Comparison of ENCODE assay signal across 19 cellular contexts in the genomic region with DNA sequence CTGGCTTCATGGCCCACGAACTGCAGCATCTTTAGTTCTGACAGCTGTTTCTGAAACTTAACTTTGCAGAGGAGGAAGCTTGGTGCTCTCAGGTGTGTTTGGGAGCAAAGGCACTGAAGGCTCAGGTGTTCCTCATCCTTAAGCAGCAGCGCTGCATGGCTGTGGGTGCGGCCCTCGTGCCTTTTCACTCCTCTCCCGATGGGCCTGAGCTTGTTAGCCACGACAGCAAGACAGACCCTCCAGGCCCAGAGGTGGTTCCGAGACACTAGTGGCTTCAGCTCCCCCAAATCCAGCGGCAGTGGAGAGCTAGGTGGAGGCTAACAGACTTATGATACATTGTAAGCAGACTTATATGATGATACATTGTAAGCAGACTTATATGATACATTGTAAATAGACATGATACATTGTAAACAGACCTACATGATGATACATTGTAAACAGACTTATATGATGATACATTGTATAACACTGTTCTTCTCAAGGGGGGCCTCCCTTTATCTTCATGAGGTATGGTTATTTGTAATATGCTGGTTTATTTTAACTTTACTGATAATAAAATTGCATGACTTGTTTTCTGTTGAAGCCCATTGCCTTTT.
"Had no signal": no experiment of that assay in that cellular context is flagged by ENCODE, and none has a peak within 500 bp of the region (broad histone marks: within the 10 kb centered on the region; RNA-seq: fewer than 3 reads in every experiment).

No MANE protein-coding gene starts in this region.

- DNase-seq: activated CD4-positive, alpha-beta memory T cell treated with anti-CD3 and anti-CD28 coated beads for 36 hours; activated naive CD4-positive, alpha-beta T cell treated with anti-CD3 and anti-CD28 coated beads, Interleukin-2, amount 50 U/mL, for 16 hours; activated T-cell treated with anti-CD3 and anti-CD28 coated beads for 4 hours; cerebellar nuclear complex; effector CD8-positive, alpha-beta T cell; heart left ventricle; kidney glomerular epithelial cell; left ventricle myocardium superior; stimulated activated CD4-positive, alpha-beta T cell treated with anti-CD3 and anti-CD28 coated beads, Interleukin-2, amount 100 ng/mL, for 48 hours; stomach; SW 1271; T-helper 2 cell; upper lobe of left lung had no signal

- H3K4me3 Mint-ChIP-seq: activated CD4-positive, alpha-beta memory T cell treated with anti-CD3 and anti-CD28 coated beads for 36 hours had no signal

- H3K27ac Mint-ChIP-seq: activated CD4-positive, alpha-beta memory T cell treated with anti-CD3 and anti-CD28 coated beads for 36 hours; progenitor cell of endocrine pancreas had no signal

- FAIRE-seq: astrocyte had no signal

- H3K27me3 Mint-ChIP-seq: activated CD4-positive, alpha-beta memory T cell treated with anti-CD3 and anti-CD28 coated beads for 36 hours had no signal

- H3K9me3 ChIP-seq: breast epithelium, gastrocnemius medialis, heart left ventricle, stomach, upper lobe of left lung had no signal

- H3K4me3 ChIP-seq: breast epithelium, gastrocnemius medialis, heart left ventricle, skin epidermis, stomach, upper lobe of left lung had no signal

- H3K9me3 Mint-ChIP-seq: activated CD4-positive, alpha-beta memory T cell treated with anti-CD3 and anti-CD28 coated beads for 36 hours had no signal

- H3K4me1 ChIP-seq: breast epithelium, stomach, upper lobe of left lung had no signal

- H3K27ac ChIP-seq: breast epithelium, gastrocnemius medialis, heart left ventricle, skin epidermis, stomach, upper lobe of left lung, VCaP had no signal

- H3K36me3 ChIP-seq: breast epithelium, gastrocnemius medialis had no signal
